Comparison of ENCODE assay signal across 23 cellular contexts in the genomic region with DNA sequence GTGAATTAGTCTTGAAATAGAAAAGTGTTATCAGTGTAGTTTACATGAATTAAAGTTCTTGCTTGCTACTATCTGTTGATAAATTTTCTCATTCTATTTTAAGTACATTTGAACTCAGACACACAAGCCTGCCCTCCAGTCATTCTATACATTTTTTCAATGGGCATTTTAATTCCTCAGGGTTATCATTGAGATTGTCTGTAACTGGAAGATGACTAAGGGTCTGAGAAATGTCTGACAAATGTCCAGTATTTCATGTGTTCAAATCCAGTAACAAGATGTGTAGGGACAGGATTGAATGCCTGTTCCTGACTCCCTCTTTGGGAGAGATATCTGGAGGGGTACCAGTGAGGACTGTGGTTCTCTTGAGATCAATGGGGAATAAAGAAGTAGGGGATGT.
"Had no signal": no experiment of that assay in that cellular context is flagged by ENCODE, and none has a peak within 500 bp of the region (broad histone marks: within the 10 kb centered on the region; RNA-seq: fewer than 3 reads in every experiment).

No MANE protein-coding gene starts in this region.

- H3K27me3 ChIP-seq: SJSA1 had no signal

- ATAC-seq: K562 had no signal

- H3K9me3 Mint-ChIP-seq: IgD-negative memory B cell had no signal

- H3K4me2 ChIP-seq: KMS-11 had no signal

- FAIRE-seq: HTR-8/SVneo, K562, RCC 7860 had no signal

- H3K4me3 Mint-ChIP-seq: IgD-negative memory B cell had no signal

- H3K9me3 ChIP-seq: SJSA1 had no signal

- H3K4me1 Mint-ChIP-seq: IgD-negative memory B cell had no signal

- H3K36me3 Mint-ChIP-seq: IgD-negative memory B cell had no signal

- DNase-seq: MV-4-11, NCI-H1048, NCI-H1105, NCI-H1417, NCI-H1436 treated with DMSO at 0.1 percent for 48 hours, NCI-H1694, NCI-H187 treated with DMSO at 0.1 percent for 48 hours, NCI-H2029 treated with DMSO at 0.1 percent for 48 hours, NCI-H2171 treated with DMSO at 0.1 percent for 48 hours, NCI-H524, NCI-H526 treated with DMSO at 0.1 percent for 48 hours, NCI-H748 treated with DMSO at 0.1 percent for 48 hours, Right ventricle myocardium superior, RPMI8226, SIG-M5 had no signal

- H3K27ac Mint-ChIP-seq: IgD-negative memory B cell had no signal

- H3K4me1 ChIP-seq: SJSA1 had no signal

- H3K4me3 ChIP-seq: K562, SJSA1, SK-N-MC had no signal

- H3K9ac ChIP-seq: KMS-11 had no signal

- H3K27ac ChIP-seq: HL-60, KMS-11, SJSA1, SK-N-MC had no signal

- H3K36me3 ChIP-seq: SJSA1 had no signal

- H3K27me3 Mint-ChIP-seq: IgD-negative memory B cell had no signal
